In genomic region chr2:191892391-191892790, GRCh38 we compare ENCODE assay signal across 2 cellular contexts.
TF ChIP-seq lines count a peak whose summit lies in the region.

No MANE protein-coding gene starts in this region.

TF ChIP-seq in K562, 482 proteins besides CTCF, POLR2A, EP300 and RAD21 (continued from another document):
- TF ChIP-seq VEZF1 (CRISPR knock-in tag; IDR thresholded peaks at IDR 0.05) (no peak), GTF2F1 (IDR thresholded peaks at IDR 0.05; ENCODE audit: low read depth, low read length) (no peak), RB1 (IDR thresholded peaks at IDR 0.05; ENCODE audit: low read depth) (no peak), HMGXB4 (CRISPR knock-in tag; IDR thresholded peaks at IDR 0.05) (no peak), MEIS2 (IDR thresholded peaks at IDR 0.05; ENCODE audit: partially characterized antibody) (no peak)

TF ChIP-seq in GM23338, 12 proteins besides CTCF, POLR2A, EP300 and RAD21 (continued from another document):
- TF ChIP-seq ZNF462 (CRISPR knock-in tag; IDR thresholded peaks at IDR 0.05) (no peak), REST (IDR thresholded peaks at IDR 0.05; ENCODE audit: unreplicated experiment) (no peak), ZNF114 (CRISPR knock-in tag; IDR thresholded peaks at IDR 0.05) (no peak), EZH2phosphoT487 (IDR thresholded peaks at IDR 0.05; ENCODE audit: unreplicated experiment) (no peak)
TF ChIP-seq in GM23338: peak in this region for 0.
